In genomic region chr3:101081990-101082389, GRCh38 we compare ENCODE assay signal across 17 cellular contexts.
A peak's percentile ranks its signal among the peaks of the same experiment; 100 is the strongest.
DNase-seq lines count a peak whose midpoint lies in the region; ATAC-seq and TF ChIP-seq lines count a peak whose summit lies in the region.
"Had no signal": no experiment of that assay in that cellular context is flagged by ENCODE, and none has a peak within 500 bp of the region (broad histone marks: within the 10 kb centered on the region; RNA-seq: fewer than 3 reads in every experiment).

No MANE protein-coding gene starts in this region.

- peaks cover 32% of the 10 kb centered on the region for H3K4me1 ChIP-seq in PC-3 (ENCODE audit: insufficient read depth, low read length)

- H3K4me2 ChIP-seq in PC-3 (ENCODE audit: low read length) = peak overlapping the region; percentile 9; the same call in 1 of the 2 replicates

- no peaks in the 10 kb centered on the region for H3K79me2 ChIP-seq in PC-3 (ENCODE audit: low read length)

- H3K27ac ChIP-seq in AG04450 (ENCODE audit: low read depth, low read length) (no peak overlapping the region), PC-3 (ENCODE audit: low read length) (0 out of 2 replicates have a peak overlapping the region, but pooled peaks have one; percentile 2)

- no peak for TF ChIP-seq CTCF in AG04450 (IDR thresholded peaks at IDR 0.05; ENCODE audit: low read depth, low read length)
- TF ChIP-seq CTCF in PC-3 (conservative IDR thresholded peaks at IDR 0.05; ENCODE audit: low read depth, low read length) = no peak
- no peak for TF ChIP-seq CTCF in cardiac fibroblast (IDR thresholded peaks at IDR 0.05; ENCODE audit: low read depth, low read length)

- BruUV-seq in PC-3 (replicated peaks; lab: Mats Ljungman, UMichigan) = no TSS peak

- no peaks in the 10 kb centered on the region for H3K27me3 ChIP-seq in AG04450 (ENCODE audit: control insufficient read depth, insufficient read depth, low read length)
- no peaks in the 10 kb centered on the region for H3K27me3 ChIP-seq in PC-3 (ENCODE audit: low read length)

- no peak overlapping the region for H3K4me3 Mint-ChIP-seq in natural killer cell treated with Interleukin-12 subunit alpha and Interleukin-12 subunit beta and Interleukin-15 and Interleukin-18, amount 100 ng/mL, for 72 hours
- H3K4me3 Mint-ChIP-seq: CD4-positive, CD25-positive, alpha-beta regulatory T cell; IgD-negative memory B cell had no signal

- CTCF ChIA-PET in AG04450 (lab: Charles Lee) = interaction anchor here (2.0 kb wide), 1 partner anchor 12 kb away, joined by 10 read pairs; no protein-coding TSS in a partner anchor
- CTCF ChIA-PET in PC-3 (lab: Charles Lee) = interaction anchor here (0.6 to 0.7 kb wide), 2 partner anchors 114 to 207 kb away, joined by 3 to 4 read pairs; no protein-coding TSS in a partner anchor

- H3K27ac Mint-ChIP-seq in natural killer cell treated with Interleukin-12 subunit alpha and Interleukin-12 subunit beta and Interleukin-15 and Interleukin-18, amount 100 ng/mL, for 72 hours = no peak overlapping the region
- H3K27ac Mint-ChIP-seq: CD4-positive, CD25-positive, alpha-beta regulatory T cell; IgD-negative memory B cell had no signal

- H3K4me1 Mint-ChIP-seq in natural killer cell treated with Interleukin-12 subunit alpha and Interleukin-12 subunit beta and Interleukin-15 and Interleukin-18, amount 100 ng/mL, for 72 hours (ENCODE audit: low read depth in 2 of 2) = no peaks in the 10 kb centered on the region
- H3K4me1 Mint-ChIP-seq: CD4-positive, CD25-positive, alpha-beta regulatory T cell; IgD-negative memory B cell had no signal

- H3K9ac ChIP-seq in PC-3 (ENCODE audit: low read length) = no peak overlapping the region

- no peaks in the 10 kb centered on the region for H3K36me3 Mint-ChIP-seq in natural killer cell treated with Interleukin-12 subunit alpha and Interleukin-12 subunit beta and Interleukin-15 and Interleukin-18, amount 100 ng/mL, for 72 hours
- H3K36me3 Mint-ChIP-seq: CD4-positive, CD25-positive, alpha-beta regulatory T cell; IgD-negative memory B cell had no signal

- no peak overlapping the region for H3K4me3 ChIP-seq in AG04450 (ENCODE audit: low read depth, low read length)
- H3K4me3 ChIP-seq in PC-3 (ENCODE audit: low read length) = no peak overlapping the region
- no peak overlapping the region for H3K4me3 ChIP-seq in cardiac fibroblast (replicated peaks in 1 of 2; ENCODE audit: low read depth in 2 of 2, low read length in 2 of 2)
- H3K4me3 ChIP-seq: GM12878 had no signal

- no peaks in the 10 kb centered on the region for H3F3A ChIP-seq in PC-3 (ENCODE audit: low read length, unreplicated experiment)

- peak; percentile 61 for DNase-seq in AG04450 (ENCODE audit: low read depth, low spot score)
- DNase-seq in PC-3 = peak; percentile 64
- peak; percentile 14 to 42 for DNase-seq in cardiac fibroblast (ENCODE audit: low read depth in 2 of 2)
- DNase-seq in iris pigment epithelial cell (ENCODE audit: low read depth) = peak; percentile 74
- DNase-seq in LoVo (ENCODE audit: low spot score) = no peak
- DNase-seq in hypothalamus (lab: John Stamatoyannopoulos, UW) = no peak
- DNase-seq in natural killer cell treated with Interleukin-12 subunit alpha and Interleukin-12 subunit beta and Interleukin-15 and Interleukin-18, amount 100 ng/mL, for 72 hours (ENCODE audit: low spot score) = no peak
- DNase-seq: Calu3; CD4-positive, CD25-positive, alpha-beta regulatory T cell; NCI-H146; NCI-H226; NCI-H526 treated with DMSO at 0.1 percent for 48 hours; SHP77 treated with DMSO at 0.1 percent for 48 hours had no signal

- no peaks in the 10 kb centered on the region for H3K9me3 Mint-ChIP-seq in natural killer cell treated with Interleukin-12 subunit alpha and Interleukin-12 subunit beta and Interleukin-15 and Interleukin-18, amount 100 ng/mL, for 72 hours

- peaks cover 0 to 20% of the 10 kb centered on the region in 2 donors for H3K27me3 Mint-ChIP-seq in natural killer cell treated with Interleukin-12 subunit alpha and Interleukin-12 subunit beta and Interleukin-15 and Interleukin-18, amount 100 ng/mL, for 72 hours

- H3K9me2 ChIP-seq in PC-3 (replicated peaks; ENCODE audit: low read length) = no peaks in the 10 kb centered on the region

- intact Hi-C loops in PC-3 (cut with micrococcal nuclease) = loop anchor here (2.0 to 5.0 kb wide), 2 partner anchors 89 to 230 kb away; partner anchors contain the start of gene ABI3BP

- H2AFZ ChIP-seq in PC-3 (ENCODE audit: low read length) = no peak overlapping the region

- no peaks in the 10 kb centered on the region for H4K20me1 ChIP-seq in PC-3 (ENCODE audit: low read length)

- no peaks in the 10 kb centered on the region for H3K36me3 ChIP-seq in PC-3 (ENCODE audit: low read depth, low read length)

- ATAC-seq in PC-3 (peak; percentile 77), HG02571 (IDR thresholded peaks at IDR 0.05; ENCODE audit: unreplicated experiment) (no peak)
- no peak for ATAC-seq in natural killer cell treated with Interleukin-12 subunit alpha and Interleukin-12 subunit beta and Interleukin-15 and Interleukin-18, amount 100 ng/mL, for 72 hours
- ATAC-seq: GM12878, Panc1 had no signal

- H3K9me3 ChIP-seq in AG04450 (ENCODE audit: control insufficient read depth, insufficient read depth, low read length) (no peaks in the 10 kb centered on the region), PC-3 (ENCODE audit: low read length) (no peaks in the 10 kb centered on the region)

- POLR2A ChIA-PET in AG04450 (lab: Yijun Ruan, JAX) = interaction anchor here (1.0 kb wide), 1 partner anchor 10 kb away, joined by 3 read pairs; no protein-coding TSS in a partner anchor
- POLR2A ChIA-PET in PC-3 (lab: Charles Lee; ENCODE audit: unreplicated experiment) = interaction anchor here (0.6 to 0.7 kb wide), 5 partner anchors 12 to 149 kb away, joined by 4 to 5 read pairs (median 4); no protein-coding TSS in a partner anchor

Comparison
In these comparisons a context has a peak if more than half of its experiments do, and no peak if none do; other contexts are left out.
1. DNase-seq: peak in AG04450 (single experiment), PC-3 (single experiment), cardiac fibroblast (2 of 2) and iris pigment epithelial cell (single experiment); none in LoVo (single experiment), hypothalamus (0 of 51) and natural killer cell treated with Interleukin-12 subunit alpha and Interleukin-12 subunit beta and Interleukin-15 and Interleukin-18, amount 100 ng/mL, for 72 hours (single experiment).